21 cellular contexts compared by ENCODE assay signal in genomic region chr17:55269894-55270293, GRCh38. TPM values are rescaled to one million over a fixed set of nuclear protein-coding genes. Genes with fewer than 3 reads are reported as not detected.
DNase-seq lines count a peak whose midpoint lies in the region; ATAC-seq and TF ChIP-seq lines count a peak whose summit lies in the region.
"Had no signal": no experiment of that assay in that cellular context is flagged by ENCODE, and none has a peak within 500 bp of the region (broad histone marks: within the 10 kb centered on the region; RNA-seq: fewer than 3 reads in every experiment).

No MANE protein-coding gene starts in this region.

- H3K18ac ChIP-seq in mesenchymal stem cell (ENCODE audit: low read depth in 1 of 2, low read length in 2 of 2), result no peak overlapping the region

- no peak overlapping the region for H2BK5ac ChIP-seq in mesenchymal stem cell (ENCODE audit: low read depth, low read length, poor library complexity, severe bottlenecking)

- H3K4me1 ChIP-seq in right atrium auricular region (peaks cover 0 to 67% of the 10 kb centered on the region in 2 donors), liver (ENCODE audit: control insufficient read depth in 4 of 4, insufficient read depth in 4 of 4, low read length in 3 of 4) (peaks cover 4 to 40% (median 31%) of the 10 kb centered on the region in 4 donors), mesenchymal stem cell (ENCODE audit: control insufficient read depth, insufficient read depth, low read depth, low read length) (peaks cover 9% of the 10 kb centered on the region)
- H3K4me1 ChIP-seq: SJCRH30 had no signal

- H2BK12ac ChIP-seq in mesenchymal stem cell (ENCODE audit: low read length in 2 of 2), result no peak overlapping the region

- H3K4ac ChIP-seq in mesenchymal stem cell (ENCODE audit: low read depth in 1 of 2, low read length in 2 of 2), result no peak overlapping the region

- H3K36me3 ChIP-seq in right atrium auricular region (no peaks in the 10 kb centered on the region), liver (ENCODE audit: control insufficient read depth in 4 of 4, insufficient read depth in 3 of 4, low read depth in 1 of 4, low read length in 3 of 4) (no peaks in the 10 kb centered on the region), mesenchymal stem cell (ENCODE audit: control insufficient read depth in 1 of 2, insufficient read depth in 2 of 2, low read depth in 1 of 2, low read length in 2 of 2) (no peaks in the 10 kb centered on the region)
- H3K36me3 ChIP-seq: BLaER1, SJCRH30 had no signal

- H2AK5ac ChIP-seq in mesenchymal stem cell (ENCODE audit: low read length, severe bottlenecking), result no peak overlapping the region

- TF ChIP-seq CTCF in right atrium auricular region (IDR thresholded peaks at IDR 0.05), result no peak
- no peak for TF ChIP-seq CTCF in liver (IDR thresholded peaks at IDR 0.05; ENCODE audit: low read depth, low read length, missing input control)

- no peaks in the 10 kb centered on the region for H3K79me1 ChIP-seq in mesenchymal stem cell (replicated peaks; ENCODE audit: low read length, poor library complexity, severe bottlenecking)

- no peak overlapping the region for H3K4me2 ChIP-seq in mesenchymal stem cell (ENCODE audit: low read length, poor library complexity, severe bottlenecking)
- H3K4me2 ChIP-seq: BLaER1 had no signal

- H3K4me3 ChIP-seq in right atrium auricular region, result no peak overlapping the region
- H3K4me3 ChIP-seq in liver (ENCODE audit: low read depth in 1 of 3, low read length in 3 of 3), result peak overlapping the region; percentile 60 to 81 (median 74)
- H3K4me3 ChIP-seq in mesenchymal stem cell (ENCODE audit: insufficient read depth in 1 of 2, low read depth in 1 of 2, low read length in 2 of 2), result no peak overlapping the region
- H3K4me3 ChIP-seq: BLaER1, SJCRH30 had no signal

- no peaks in the 10 kb centered on the region for H3K9me3 ChIP-seq in right atrium auricular region
- no peaks in the 10 kb centered on the region for H3K9me3 ChIP-seq in liver (ENCODE audit: control insufficient read depth in 4 of 4, low read length in 3 of 4)
- no peaks in the 10 kb centered on the region for H3K9me3 ChIP-seq in mesenchymal stem cell (ENCODE audit: control insufficient read depth, low read length)
- H3K9me3 ChIP-seq: SJCRH30 had no signal

- no peak overlapping the region for H4K91ac ChIP-seq in mesenchymal stem cell (ENCODE audit: low read length)

- no peak overlapping the region for H2AFZ ChIP-seq in mesenchymal stem cell (ENCODE audit: low read depth, low read length)

- DNase-seq in right atrium auricular region (ENCODE audit: low spot score) (no peak), cardiac septum (ENCODE audit: low spot score) (no peak), mesenchymal stem cell (no peak)
- no peak for DNase-seq in activated CD4-positive, alpha-beta T cell treated with anti-CD3 and anti-CD28 coated beads, Interleukin-2, amount 50 U/mL, for 1 hour
- DNase-seq: CD4-positive, CD25-positive, alpha-beta regulatory T cell; Kasumi-1; NCI-H1092 treated with DMSO at 0.1 percent for 48 hours; NCI-H1436; NCI-H187 treated with DMSO at 0.1 percent for 48 hours; NCI-H524 treated with DMSO at 0.1 percent for 48 hours; NCI-H774; PC-3; SJCRH30 had no signal

- no peak overlapping the region for H3K14ac ChIP-seq in mesenchymal stem cell (ENCODE audit: low read length in 2 of 2)

- H2BK120ac ChIP-seq in mesenchymal stem cell (ENCODE audit: low read depth, low read length), result no peak overlapping the region

- H3K9ac ChIP-seq in liver (ENCODE audit: low read depth in 1 of 2, low read length in 2 of 2) (peak overlapping the region; percentile 63 to 99), mesenchymal stem cell (ENCODE audit: low read length) (no peak overlapping the region)
- H3K9ac ChIP-seq: BLaER1 had no signal

- intact Hi-C loops in cardiac septum (cut with DNase I), result loop anchor here (10.0 kb wide), 1 partner anchor 75 kb away; no protein-coding TSS in a partner anchor

- H3K27me3 ChIP-seq in right atrium auricular region, result no peaks in the 10 kb centered on the region
- no peaks in the 10 kb centered on the region for H3K27me3 ChIP-seq in liver (ENCODE audit: control insufficient read depth in 4 of 4, insufficient read depth in 4 of 4, low read length in 3 of 4)
- peaks cover 17 to 46% of the 10 kb centered on the region in 2 experiments for H3K27me3 ChIP-seq in mesenchymal stem cell (ENCODE audit: control insufficient read depth in 1 of 2, insufficient read depth in 1 of 2, low read length in 2 of 2)
- H3K27me3 ChIP-seq: SJCRH30 had no signal

- ATAC-seq in HG03469 (IDR thresholded peaks at IDR 0.05; ENCODE audit: unreplicated experiment), result no peak
- ATAC-seq: PC-3, Right ventricle myocardium inferior had no signal

- no peak overlapping the region for H3K23ac ChIP-seq in mesenchymal stem cell (ENCODE audit: low read length in 2 of 2)

- TF ChIP-seq RAD21 in liver (IDR thresholded peaks at IDR 0.05), result no peak

- H4K8ac ChIP-seq in mesenchymal stem cell (ENCODE audit: low read length), result no peak overlapping the region

- no peak overlapping the region for H2BK15ac ChIP-seq in mesenchymal stem cell (ENCODE audit: low read depth, poor library complexity, severe bottlenecking)

- H3K27ac ChIP-seq in right atrium auricular region (peak overlapping the region; percentile 93 to 95), liver (ENCODE audit: low read depth in 1 of 2, low read length in 2 of 2) (peak overlapping the region; percentile 67 to 85), temporal lobe (ENCODE audit: low read depth, low read length) (peak overlapping the region; percentile 44), mesenchymal stem cell (ENCODE audit: low read length, poor library complexity, severe bottlenecking) (no peak overlapping the region)
- H3K27ac ChIP-seq: BLaER1, HL-60, SJCRH30 had no signal

TF ChIP-seq in liver, 16 proteins besides CTCF, POLR2A, EP300 and RAD21:
- TF ChIP-seq FOXA2 (IDR thresholded peaks at IDR 0.05), result no peak
- TF ChIP-seq MAX (IDR thresholded peaks at IDR 0.05), result no peak
- no peak for TF ChIP-seq FOXA1 (IDR thresholded peaks at IDR 0.05)
- no peak for TF ChIP-seq TAF1 (conservative IDR thresholded peaks at IDR 0.05)
- no peak for TF ChIP-seq NR2F2 (IDR thresholded peaks at IDR 0.05)
- TF ChIP-seq HNF4A (conservative IDR thresholded peaks at IDR 0.05), result no peak
- TF ChIP-seq REST (IDR thresholded peaks at IDR 0.05), result no peak

RNA-seq across cellular contexts. Expression of gene HLF, which starts 5.1 kb away (rescaled TPM):
- total RNA-seq in right atrium auricular region (10 to 100 TPM; 36.9 to 38.4 TPM), cardiac septum (9.8 TPM), liver (10 to 100 TPM in 1 of 2 donors, 1 to 10 TPM in 1; 8.0 to 59.3 TPM), temporal lobe (6.6 TPM)
- polyA plus RNA-seq in liver, result 10 to 100 TPM; 23.5 to 25.7 TPM
- polyA plus RNA-seq in mesenchymal stem cell (2013, experiment 1 of 2), result not detected
- polyA plus RNA-seq in mesenchymal stem cell (2013, experiment 2 of 2), result not detected
- total RNA-seq: A172 had no signal
- polyA plus RNA-seq: AG04450 had no signal

Comparison
In these comparisons a context has a peak if more than half of its experiments do, and no peak if none do; other contexts are left out.
1. H3K4me3 ChIP-seq: peak in liver (3 of 3); none in right atrium auricular region (0 of 2) and mesenchymal stem cell (0 of 2).